ENCODE assay signal across 8 cellular contexts in the genomic region with DNA sequence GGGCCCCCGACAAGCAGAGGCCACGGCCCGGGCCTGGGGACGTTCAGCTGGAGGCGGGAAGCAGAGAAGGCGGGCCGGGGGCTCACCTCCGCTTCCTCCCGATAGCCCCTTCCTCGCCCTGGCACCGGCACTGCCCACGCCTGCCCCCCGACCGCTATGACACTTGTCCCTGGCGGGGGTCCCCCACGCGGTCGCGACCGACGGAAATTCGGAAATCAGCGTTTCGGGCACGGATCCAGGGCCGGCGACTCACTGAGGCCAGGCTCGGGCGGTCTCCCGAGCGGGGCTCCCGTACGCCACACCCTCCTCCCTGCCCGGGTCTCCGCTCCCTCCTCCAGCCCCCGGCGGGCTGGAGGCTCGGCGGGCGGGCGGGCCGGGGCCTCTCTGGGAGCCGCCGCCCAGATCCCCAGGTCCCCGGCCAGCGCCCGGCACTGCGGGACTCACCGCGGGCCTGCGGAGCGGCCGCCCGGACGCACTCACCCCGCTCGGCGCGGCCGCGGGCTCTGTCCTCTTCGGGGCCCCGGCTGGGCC. TPM values are rescaled to one million over a fixed set of nuclear protein-coding genes. Genes with fewer than 3 reads are reported as not detected.
DNase-seq lines count a peak whose midpoint lies in the region; ATAC-seq and TF ChIP-seq lines count a peak whose summit lies in the region.

No MANE protein-coding gene starts in this region.

- H3K36me3 Mint-ChIP-seq in activated naive CD8-positive, alpha-beta T cell: peaks cover 2% of the 10 kb centered on the region

- TF ChIP-seq POLR2A in gastrocnemius medialis (IDR thresholded peaks at IDR 0.05): no peak

- peak; percentile 17 for DNase-seq in activated naive CD4-positive, alpha-beta T cell treated with Interleukin-2 at 50 U/mL for 16 hours
- no peak for DNase-seq in activated naive CD4-positive, alpha-beta T cell (lab: John Stamatoyannopoulos, UW)
- DNase-seq in MM.1S (no peak), hepatic stellate cell (ENCODE audit: low spot score) (peak; percentile 55), gastrocnemius medialis (peak in 1 of 2 donors; percentile 27), COR-L47 (lab: John Stamatoyannopoulos, UW) (no peak)
- DNase-seq in effector CD4-positive, alpha-beta T cell: no peak

- in situ Hi-C loops in gastrocnemius medialis (cut with MboI; ENCODE audit: low sequenced_read_pairs in 4 of 4): no loop called here

- no peak overlapping the region; the same call in 1 of the 2 replicates for H3K4me3 ChIP-seq in MM.1S (ENCODE audit: low read length)
- peak overlapping the region; percentile 63 to 72 (median 64) for H3K4me3 ChIP-seq in gastrocnemius medialis

- intact Hi-C loops in gastrocnemius medialis (cut with DNase I; ENCODE audit: low total_unique reads): loop anchor here (2.0 to 5.0 kb wide), 3 partner anchors 36 to 173 kb away; a partner anchor contains a TSS

- H3K27ac ChIP-seq in MM.1S (ENCODE audit: low read length): no peak overlapping the region
- H3K27ac ChIP-seq in gastrocnemius medialis: peak overlapping the region; percentile 44 to 79 (median 70)

- H3K36me3 ChIP-seq in MM.1S (replicated peaks; ENCODE audit: insufficient read depth, low read length) (no peaks in the 10 kb centered on the region), gastrocnemius medialis (no peaks in the 10 kb centered on the region)

- no peaks in the 10 kb centered on the region for H3K79me2 ChIP-seq in MM.1S (ENCODE audit: low read length)

- no peaks in the 10 kb centered on the region for H3K27me3 Mint-ChIP-seq in activated naive CD8-positive, alpha-beta T cell

- H3K9me2 ChIP-seq in MM.1S (replicated peaks; ENCODE audit: insufficient read depth, low read length): no peaks in the 10 kb centered on the region

- H3K4me3 Mint-ChIP-seq in activated naive CD8-positive, alpha-beta T cell: peak overlapping the region; percentile 88

- peak overlapping the region; percentile 47; the same call in 1 of the 2 replicates for H3K4me2 ChIP-seq in MM.1S (ENCODE audit: low read depth, low read length)

- TF ChIP-seq CTCF in MM.1S (IDR thresholded peaks at IDR 0.05; ENCODE audit: low read length) (no peak), gastrocnemius medialis (IDR thresholded peaks at IDR 0.05 in 4 of 5, conservative IDR thresholded peaks at IDR 0.05 in 1 of 5) (no peak)

- H4K20me1 ChIP-seq in MM.1S (ENCODE audit: insufficient read depth, low read length): no peaks in the 10 kb centered on the region

- H3K27ac Mint-ChIP-seq in activated naive CD8-positive, alpha-beta T cell: no peak overlapping the region

- H2AFZ ChIP-seq in MM.1S (ENCODE audit: low read length): no peak overlapping the region

- H3K27me3 ChIP-seq in MM.1S (replicated peaks; ENCODE audit: insufficient read depth, low read length): no peaks in the 10 kb centered on the region
- no peaks in the 10 kb centered on the region for H3K27me3 ChIP-seq in gastrocnemius medialis

- H3K9me3 Mint-ChIP-seq in activated naive CD8-positive, alpha-beta T cell (ENCODE audit: low read depth): no peaks in the 10 kb centered on the region

- H3K9ac ChIP-seq in MM.1S (ENCODE audit: low read length): no peak overlapping the region

- no peaks in the 10 kb centered on the region for H3K9me3 ChIP-seq in MM.1S (replicated peaks; ENCODE audit: insufficient read depth, low read length)
- no peaks in the 10 kb centered on the region for H3K9me3 ChIP-seq in gastrocnemius medialis

- no peaks in the 10 kb centered on the region for H3K4me1 ChIP-seq in MM.1S (ENCODE audit: low read length)
- peaks cover 18 to 25% of the 10 kb centered on the region in 2 donors for H3K4me1 ChIP-seq in gastrocnemius medialis

- H3F3A ChIP-seq in MM.1S (ENCODE audit: insufficient read depth, low read length): no peaks in the 10 kb centered on the region

- H3K4me1 Mint-ChIP-seq in activated naive CD8-positive, alpha-beta T cell (ENCODE audit: low read depth): peaks cover 41% of the 10 kb centered on the region

- ATAC-seq in gastrocnemius medialis: peak; percentile 3 to 40

RNA-seq across cellular contexts. Expression of a gene that starts 0.6 kb away (rescaled TPM):
- total RNA-seq in gastrocnemius medialis: 1 to 10 TPM; 2.1 to 3.8 (median 3.3) TPM

Comparison
In these comparisons a context has a peak if more than half of its experiments do, and no peak if none do; other contexts are left out.
1. DNase-seq: peak in activated naive CD4-positive, alpha-beta T cell treated with Interleukin-2 at 50 U/mL for 16 hours (single experiment) and hepatic stellate cell (single experiment); none in activated naive CD4-positive, alpha-beta T cell (0 of 4), MM.1S (single experiment), effector CD4-positive, alpha-beta T cell (single experiment) and COR-L47 (single experiment).